ENCODE assay signal across 8 cellular contexts in genomic region chr18:2337552-2338141, GRCh38.
DNase-seq lines count a peak whose midpoint lies in the region; ATAC-seq, FAIRE-seq and TF ChIP-seq lines count a peak whose summit lies in the region.

No MANE protein-coding gene starts in this region.

- H3K4me1 ChIP-seq in parathyroid adenoma: no peaks in the 10 kb centered on the region

- H3K4me3 ChIP-seq in WI38 (ENCODE audit: low read depth, low read length): no peak overlapping the region
- no peak overlapping the region for H3K4me3 ChIP-seq in parathyroid adenoma (ENCODE audit: low read depth, low read length)

- H3K9me3 ChIP-seq in parathyroid adenoma (ENCODE audit: control insufficient read depth, low read length): no peaks in the 10 kb centered on the region

- no peaks in the 10 kb centered on the region for H3K79me2 ChIP-seq in parathyroid adenoma

- H3K27me3 ChIP-seq in parathyroid adenoma (ENCODE audit: control insufficient read depth, insufficient read depth, low read length): no peaks in the 10 kb centered on the region

- H3K27ac ChIP-seq in parathyroid adenoma: no peak overlapping the region

- H2AFZ ChIP-seq in parathyroid adenoma: no peak overlapping the region

- TF ChIP-seq CTCF in WI38 (IDR thresholded peaks at IDR 0.05; ENCODE audit: low read depth, low read length) (peak; percentile 54), parathyroid adenoma (IDR thresholded peaks at IDR 0.05) (peak; percentile 46)

- no peaks in the 10 kb centered on the region for H3K36me3 ChIP-seq in parathyroid adenoma (ENCODE audit: control insufficient read depth, insufficient read depth, low read length)

- no peak overlapping the region for H3K9ac ChIP-seq in parathyroid adenoma

- no peak overlapping the region for H3K4me2 ChIP-seq in parathyroid adenoma (ENCODE audit: low read length)

- peak; percentile 55 for DNase-seq in AG20443 (ENCODE audit: low spot score)
- DNase-seq in NCI-H2171 (lab: John Stamatoyannopoulos, UW): no peak
- no peak for DNase-seq in cortex of kidney (lab: John Stamatoyannopoulos, UW)

- peak; percentile 23 for FAIRE-seq in endometrium (lab: Jason Lieb, UNC)

- ATAC-seq in GM18867 (IDR thresholded peaks at IDR 0.05; ENCODE audit: unreplicated experiment): peak; percentile 91
- peak; percentile 65 for ATAC-seq in HG03196 (IDR thresholded peaks at IDR 0.05; ENCODE audit: unreplicated experiment)
